In the genomic region with DNA sequence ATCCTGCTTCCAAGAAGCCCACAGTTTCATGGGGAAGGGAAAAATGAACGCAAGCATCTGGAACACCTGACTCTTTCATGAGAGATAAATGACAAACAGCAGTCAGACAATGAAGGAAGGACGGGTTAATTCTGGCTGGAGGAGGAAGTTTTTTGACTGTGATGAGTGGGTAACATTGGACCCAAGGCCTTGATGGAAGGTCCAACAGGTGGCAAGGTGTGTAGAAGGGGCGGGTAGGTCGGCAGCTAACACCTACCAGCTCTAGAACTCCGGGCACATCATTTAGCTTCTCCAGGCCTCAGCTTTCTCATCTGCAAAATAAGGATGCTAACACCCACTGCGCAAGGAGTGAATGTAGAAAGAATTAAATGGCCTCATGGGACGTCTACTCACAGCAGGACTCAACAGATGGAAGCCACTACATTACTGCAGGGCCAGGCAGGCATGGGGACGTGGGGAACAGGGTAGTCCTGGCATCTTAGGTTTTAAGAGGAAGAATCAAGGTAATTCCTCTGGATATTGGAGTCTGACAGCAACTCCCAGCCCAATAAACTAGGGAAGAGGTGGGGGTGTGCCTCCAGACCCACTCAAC, we compare ENCODE assay signal across 36 cellular contexts. TPM values are rescaled to one million over a fixed set of nuclear protein-coding genes. Genes with fewer than 3 reads are reported as not detected.
"Had no signal": no experiment of that assay in that cellular context is flagged by ENCODE, and none has a peak within 500 bp of the region (broad histone marks: within the 10 kb centered on the region; RNA-seq: fewer than 3 reads in every experiment).

No MANE protein-coding gene starts in this region.

- H3K27me3 ChIP-seq: adrenal gland had no signal

- H3K4me3 Mint-ChIP-seq: activated CD4-positive, alpha-beta memory T cell treated with anti-CD3 and anti-CD28 coated beads for 36 hours; activated CD4-positive, alpha-beta T cell treated with anti-CD3 and anti-CD28 coated beads for 36 hours; activated CD8-positive, alpha-beta T cell treated with anti-CD3 and anti-CD28 coated beads for 36 hours; activated naive CD4-positive, alpha-beta T cell treated with anti-CD3 and anti-CD28 coated beads for 36 hours; activated naive CD8-positive, alpha-beta T cell treated with anti-CD3 and anti-CD28 coated beads for 36 hours; activated T-cell treated with anti-CD3 and anti-CD28 coated beads, Interleukin-2, amount 50 U/mL, for 4 hours; activated T-cell treated with anti-CD3 and anti-CD28 coated beads, Interleukin-2, amount 50 U/mL, for 72 hours; activated T-helper 1 cell treated with anti-CD3 and anti-CD28 coated beads, Interleukin-12 subunit alpha, Interleukin-12 subunit beta, Interleukin-2, Interleukin-4 antibody, amounts not matched to agents 30 ng/mL and 10 ng/mL and 1 ng/mL, durations not matched to agents 14 hours and 24 hours and 36 hours; activated T-helper 17 cell treated with anti-CD3 and anti-CD28 coated beads, Interleukin-2, amount 50 U/mL, for 72 hours; brain; T-cell; T-helper 17 cell; WTC11 had no signal

- H3K36me3 Mint-ChIP-seq: activated CD4-positive, alpha-beta memory T cell treated with anti-CD3 and anti-CD28 coated beads for 36 hours; activated naive CD4-positive, alpha-beta T cell treated with anti-CD3 and anti-CD28 coated beads, Interleukin-2, amount 50 U/mL, for 72 hours; activated naive CD8-positive, alpha-beta T cell treated with anti-CD3 and anti-CD28 coated beads for 36 hours; brain; T-cell; WTC11 had no signal

- ATAC-seq: activated CD4-positive, alpha-beta T cell treated with anti-CD3 and anti-CD28 coated beads for 36 hours; activated CD4-positive, CD25-positive, alpha-beta regulatory T cell treated with anti-CD3 and anti-CD28 coated beads, Interleukin-2, amount 50 U/mL, for 24 hours; activated naive CD4-positive, alpha-beta T cell treated with anti-CD3 and anti-CD28 coated beads, Interleukin-2, amount 50 U/mL, for 72 hours; activated T-cell treated with anti-CD3 and anti-CD28 coated beads, Interleukin-2, amount 50 U/mL, for 4 hours; activated T-cell treated with anti-CD3 and anti-CD28 coated beads, Interleukin-2, amount 50 U/mL, for 72 hours; activated T-helper 17 cell treated with anti-CD3 and anti-CD28 coated beads, Interleukin-2, amount 50 U/mL, for 72 hours; T-cell; T-helper 17 cell had no signal

- H3K4me1 Mint-ChIP-seq: activated CD4-positive, alpha-beta T cell treated with anti-CD3 and anti-CD28 coated beads for 36 hours; activated naive CD8-positive, alpha-beta T cell treated with anti-CD3 and anti-CD28 coated beads for 36 hours; activated T-helper 17 cell treated with anti-CD3 and anti-CD28 coated beads, Interleukin-2, amount 50 U/mL, for 72 hours; T-cell; T-helper 17 cell had no signal

- DNase-seq: activated CD4-positive, alpha-beta T cell treated with anti-CD3 and anti-CD28 coated beads for 1 hour; activated CD4-positive, alpha-beta T cell treated with anti-CD3 and anti-CD28 coated beads for 36 hours; activated CD4-positive, alpha-beta T cell treated with anti-CD3 and anti-CD28 coated beads for 48 hours; activated CD4-positive, alpha-beta T cell treated with anti-CD3 and anti-CD28 coated beads, Interleukin-2, amount 50 U/mL, for 1 hour; activated CD4-positive, alpha-beta T cell treated with anti-CD3 and anti-CD28 coated beads, Interleukin-2, amount 50 U/mL, for 4 hours; activated CD4-positive, CD25-positive, alpha-beta regulatory T cell; activated CD8-positive, alpha-beta memory T cell treated with anti-CD3 and anti-CD28 coated beads, Interleukin-2, amount 50 U/mL, for 4 hours; activated CD8-positive, alpha-beta T cell treated with anti-CD3 and anti-CD28 coated beads for 36 hours; activated effector memory CD4-positive, alpha-beta T cell treated with anti-CD3 and anti-CD28 coated beads, Interleukin-2, amount 50 U/mL, for 16 hours; activated gamma-delta T cell treated with Interleukin-2 at 50 U/mL for 16 hours; activated naive CD4-positive, alpha-beta T cell; activated naive CD4-positive, alpha-beta T cell treated with anti-CD3 and anti-CD28 coated beads for 36 hours; activated naive CD4-positive, alpha-beta T cell treated with anti-CD3 and anti-CD28 coated beads, Interleukin-2, amount 50 U/mL, for 16 hours; activated naive CD8-positive, alpha-beta T cell treated with anti-CD3 and anti-CD28 coated beads for 36 hours; activated T-cell treated with anti-CD3 and anti-CD28 coated beads for 4 hours; activated T-cell treated with anti-CD3 and anti-CD28 coated beads, Interleukin-2, amount 50 U/mL, for 1 hour; activated T-cell treated with anti-CD3 and anti-CD28 coated beads, Interleukin-2, amount 50 U/mL, for 4 hours; activated T-cell treated with anti-CD3 and anti-CD28 coated beads, Interleukin-2, amount 50 U/mL, for 72 hours; amniotic stem cell; aorta; central memory CD4-positive, alpha-beta T cell; T-cell; T-helper 17 cell; T1000 had no signal

- H3K36me3 ChIP-seq: adrenal gland, WERI-Rb-1 had no signal

- H3K27ac ChIP-seq: adrenal gland, WERI-Rb-1 had no signal

- H3K4me1 ChIP-seq: adrenal gland had no signal

- H3K9me3 ChIP-seq: adrenal gland had no signal

- H3K9me3 Mint-ChIP-seq: activated CD4-positive, alpha-beta memory T cell treated with anti-CD3 and anti-CD28 coated beads for 36 hours; activated CD8-positive, alpha-beta T cell treated with anti-CD3 and anti-CD28 coated beads for 36 hours; activated naive CD4-positive, alpha-beta T cell treated with anti-CD3 and anti-CD28 coated beads for 36 hours; activated naive CD4-positive, alpha-beta T cell treated with anti-CD3 and anti-CD28 coated beads, Interleukin-2, amount 50 U/mL, for 72 hours; activated naive CD8-positive, alpha-beta T cell treated with anti-CD3 and anti-CD28 coated beads for 36 hours; activated T-cell treated with anti-CD3 and anti-CD28 coated beads, Interleukin-2, amount 50 U/mL, for 4 hours; activated T-cell treated with anti-CD3 and anti-CD28 coated beads, Interleukin-2, amount 50 U/mL, for 72 hours; activated T-helper 1 cell treated with anti-CD3 and anti-CD28 coated beads, Interleukin-12 subunit alpha, Interleukin-12 subunit beta, Interleukin-2, Interleukin-4 antibody, amounts not matched to agents 30 ng/mL and 10 ng/mL and 1 ng/mL, durations not matched to agents 14 hours and 24 hours and 36 hours; activated T-helper 17 cell treated with anti-CD3 and anti-CD28 coated beads, Interleukin-2, amount 50 U/mL, for 72 hours; brain; T-cell; WTC11 had no signal

- H3K27me3 Mint-ChIP-seq: activated CD4-positive, alpha-beta memory T cell treated with anti-CD3 and anti-CD28 coated beads for 36 hours; activated CD4-positive, alpha-beta T cell treated with anti-CD3 and anti-CD28 coated beads for 36 hours; activated naive CD8-positive, alpha-beta T cell treated with anti-CD3 and anti-CD28 coated beads for 36 hours; activated T-helper 17 cell treated with anti-CD3 and anti-CD28 coated beads, Interleukin-2, amount 50 U/mL, for 72 hours; T-cell had no signal

- H3K4me3 ChIP-seq: adrenal gland had no signal

- H3K27ac Mint-ChIP-seq: activated CD4-positive, alpha-beta memory T cell treated with anti-CD3 and anti-CD28 coated beads for 36 hours; activated CD4-positive, alpha-beta T cell treated with anti-CD3 and anti-CD28 coated beads for 36 hours; activated CD8-positive, alpha-beta T cell treated with anti-CD3 and anti-CD28 coated beads for 36 hours; activated naive CD4-positive, alpha-beta T cell treated with anti-CD3 and anti-CD28 coated beads for 36 hours; activated naive CD4-positive, alpha-beta T cell treated with anti-CD3 and anti-CD28 coated beads, Interleukin-2, amount 50 U/mL, for 72 hours; activated naive CD8-positive, alpha-beta T cell treated with anti-CD3 and anti-CD28 coated beads for 36 hours; activated T-cell treated with anti-CD3 and anti-CD28 coated beads, Interleukin-2, amount 50 U/mL, for 72 hours; activated T-helper 1 cell treated with anti-CD3 and anti-CD28 coated beads, Interleukin-12 subunit alpha, Interleukin-12 subunit beta, Interleukin-2, Interleukin-4 antibody, amounts not matched to agents 30 ng/mL and 10 ng/mL and 1 ng/mL, durations not matched to agents 14 hours and 24 hours and 36 hours; activated T-helper 17 cell treated with anti-CD3 and anti-CD28 coated beads, Interleukin-2, amount 50 U/mL, for 72 hours; T-cell; T-helper 17 cell; WTC11 had no signal

RNA-seq across cellular contexts. Expression of gene GLIS1, which starts 12.9 kb away (rescaled TPM):
- total RNA-seq: activated CD4-positive, alpha-beta memory T cell treated with anti-CD3 and anti-CD28 coated beads for 36 hours; activated CD4-positive, alpha-beta T cell treated with anti-CD3 and anti-CD28 coated beads for 36 hours; activated CD8-positive, alpha-beta memory T cell treated with anti-CD3 and anti-CD28 coated beads for 36 hours; activated CD8-positive, alpha-beta T cell treated with anti-CD3 and anti-CD28 coated beads for 36 hours; activated naive CD4-positive, alpha-beta T cell treated with anti-CD3 and anti-CD28 coated beads for 36 hours; activated naive CD4-positive, alpha-beta T cell treated with anti-CD3 and anti-CD28 coated beads, Interleukin-2, amount 50 U/mL, for 72 hours; activated T-cell treated with anti-CD3 and anti-CD28 coated beads, Interleukin-2, amount 50 U/mL, for 4 hours; activated T-cell treated with anti-CD3 and anti-CD28 coated beads, Interleukin-2, amount 50 U/mL, for 72 hours; activated T-helper 17 cell treated with anti-CD3 and anti-CD28 coated beads, Interleukin-2, amount 50 U/mL, for 72 hours; T-cell; T-helper 1 cell treated with Interleukin-12 subunit alpha and Interleukin-12 subunit beta and Interleukin-4 antibody, amounts not matched to agents 30 ng/mL and 1 ng/mL, for 36 hours; T-helper 17 cell; T-helper 2 cell treated with Interferon-gamma antibody and Interleukin-4, amounts not matched to agents 100 ng/mL and 5 ng/mL, for 36 hours had no signal
